Comparison of ENCODE assay signal across 1 cellular context in genomic region chr15:65304393-65305143, GRCh38.
TF ChIP-seq lines count a peak whose summit lies in the region.

Gene RNU5B-1 (plus strand): TSS chr15:65304677.

TF ChIP-seq in GM12878, 131 proteins besides CTCF, POLR2A, EP300 and RAD21 (continued from another document and continues in another):
- peak; percentile 36; the same call in 1 of the 2 replicates for TF ChIP-seq CEBPZ (IDR thresholded peaks at IDR 0.05; ENCODE audit: low read depth, low read length)
- TF ChIP-seq CBFB (IDR thresholded peaks at IDR 0.05; ENCODE audit: low read depth): peak; percentile 100
- TF ChIP-seq TCF3 (IDR thresholded peaks at IDR 0.05; ENCODE audit: borderline replicate concordance, insufficient read depth, low read depth, low read length): peak; percentile 94; the same call in 1 of the 2 replicates
- TF ChIP-seq E2F4 (IDR thresholded peaks at IDR 0.05; ENCODE audit: low read depth, low read length): no peak
- no peak for TF ChIP-seq YBX1 (IDR thresholded peaks at IDR 0.05)
- TF ChIP-seq SMAD5 (IDR thresholded peaks at IDR 0.05; ENCODE audit: low read depth): peak; percentile 100
- peak; percentile 100 for TF ChIP-seq SMAD1 (IDR thresholded peaks at IDR 0.05; ENCODE audit: low read depth, partially characterized antibody)
- TF ChIP-seq ZNF384 (IDR thresholded peaks at IDR 0.05; ENCODE audit: borderline replicate concordance, low read depth, low read length): no peak
- peak; percentile 88 for TF ChIP-seq CREM (IDR thresholded peaks at IDR 0.05; ENCODE audit: low read depth)
- TF ChIP-seq EZH2 (IDR thresholded peaks at IDR 0.05; ENCODE audit: borderline replicate concordance, control insufficient read depth, low read depth, low read length): 0 out of 2 replicates have a peak, but pooled peaks have one; percentile 52
- TF ChIP-seq BRCA1 (IDR thresholded peaks at IDR 0.05; ENCODE audit: low read depth, low read length): no peak
- peak; percentile 91 for TF ChIP-seq ZBTB33 (IDR thresholded peaks at IDR 0.05)
- TF ChIP-seq E2F8 (IDR thresholded peaks at IDR 0.05; ENCODE audit: low read depth, partially characterized antibody): peak; percentile 18
- TF ChIP-seq CREB1 (IDR thresholded peaks at IDR 0.05; ENCODE audit: low read depth): peak; percentile 76
- peak; percentile 87 for TF ChIP-seq ESRRA (IDR thresholded peaks at IDR 0.05; ENCODE audit: low read length)
- TF ChIP-seq SIN3A (IDR thresholded peaks at IDR 0.05; ENCODE audit: low read depth, low read length): peak; percentile 76; the same call in 1 of the 2 replicates
- no peak for TF ChIP-seq KDM1A (IDR thresholded peaks at IDR 0.05; ENCODE audit: borderline replicate concordance)
- TF ChIP-seq ZNF622 (IDR thresholded peaks at IDR 0.05): no peak
- peak; percentile 99 for TF ChIP-seq NFIC (IDR thresholded peaks at IDR 0.05; ENCODE audit: low read depth, low read length)
- no peak for TF ChIP-seq MYC (IDR thresholded peaks at IDR 0.05; ENCODE audit: insufficient read depth, insufficient read length, insufficient replicate concordance, low read length, severe bottlenecking)
- TF ChIP-seq PAX5 (IDR thresholded peaks at IDR 0.05; ENCODE audit: borderline replicate concordance, low read depth, low read length): peak; percentile 90
- peak; percentile 78 for TF ChIP-seq RUNX3 (IDR thresholded peaks at IDR 0.05; ENCODE audit: low read length)
- TF ChIP-seq RBBP5 (conservative IDR thresholded peaks at IDR 0.05): 0 out of 2 replicates have a peak, but pooled peaks have one; percentile 35
- peak; percentile 72 for TF ChIP-seq CUX1 (IDR thresholded peaks at IDR 0.05; ENCODE audit: insufficient replicate concordance, low read depth, low read length)
- TF ChIP-seq MEF2A (IDR thresholded peaks at IDR 0.05; ENCODE audit: insufficient read depth, low read depth, low read length): peak; percentile 92
- no peak for TF ChIP-seq ZZZ3 (IDR thresholded peaks at IDR 0.05; ENCODE audit: control insufficient read depth, insufficient read length, low read depth)
- peak; percentile 57; the same call in 1 of the 2 replicates for TF ChIP-seq MYB (IDR thresholded peaks at IDR 0.05; ENCODE audit: borderline replicate concordance, low read depth, low read length)
- peak; percentile 72; the same call in 1 of the 2 replicates for TF ChIP-seq ZNF217 (IDR thresholded peaks at IDR 0.05)
- TF ChIP-seq NBN (IDR thresholded peaks at IDR 0.05): peak; percentile 99
- peak; percentile 43; the same call in 1 of the 2 replicates for TF ChIP-seq REST (IDR thresholded peaks at IDR 0.05; ENCODE audit: low read depth, low read length)
- peak; percentile 94 for TF ChIP-seq STAT1 (conservative IDR thresholded peaks at IDR 0.05)
- TF ChIP-seq SIX5 (IDR thresholded peaks at IDR 0.05; ENCODE audit: low read depth, low read length, severe bottlenecking): peak; percentile 43
- TF ChIP-seq ETV6 (conservative IDR thresholded peaks at IDR 0.05 in 1 of 2, IDR thresholded peaks at IDR 0.05 in 1 of 2; ENCODE audit: borderline replicate concordance in 1 of 2, low read depth in 1 of 2): peak in 1 of 2 experiments; percentile 83; a peak in 1 of 4 replicates
- TF ChIP-seq HCFC1 (IDR thresholded peaks at IDR 0.05; ENCODE audit: low read length): no peak; the same call in 1 of the 2 replicates
- TF ChIP-seq BHLHE40 (IDR thresholded peaks at IDR 0.05; ENCODE audit: borderline replicate concordance in 1 of 2, low read depth in 2 of 2, low read length in 1 of 2): peak; percentile 38 to 76; a peak in 3 of 4 replicates
- TF ChIP-seq YY1 (IDR thresholded peaks at IDR 0.05; ENCODE audit: low read depth, low read length): peak; percentile 60
- TF ChIP-seq WRNIP1 (IDR thresholded peaks at IDR 0.05; ENCODE audit: borderline replicate concordance, low read depth, low read length): no peak
- TF ChIP-seq USF2 (IDR thresholded peaks at IDR 0.05; ENCODE audit: borderline replicate concordance, low read depth, low read length): no peak
- peak; percentile 85 for TF ChIP-seq ATF7 (IDR thresholded peaks at IDR 0.05; ENCODE audit: low read depth)
